1 cellular context compared by ENCODE assay signal in genomic region chr9:126500600-126501382, GRCh38.
TF ChIP-seq lines count a peak whose summit lies in the region.

No MANE protein-coding gene starts in this region.

TF ChIP-seq in HepG2, 621 proteins besides CTCF, POLR2A, EP300 and RAD21 (continued from another document and continues in another):
- TF ChIP-seq ZGPAT (CRISPR knock-in tag; IDR thresholded peaks at IDR 0.05) (peak; percentile 23; the same call in 1 of the 2 replicates), ZBTB42 (CRISPR knock-in tag; IDR thresholded peaks at IDR 0.05) (no peak), ZNF704 (CRISPR knock-in tag; IDR thresholded peaks at IDR 0.05; ENCODE audit: borderline replicate concordance) (no peak), IKZF1 (IDR thresholded peaks at IDR 0.05) (no peak), KDM2A (CRISPR knock-in tag; IDR thresholded peaks at IDR 0.05; ENCODE audit: borderline replicate concordance, low read depth) (peak; percentile 75), ZBTB8A (CRISPR knock-in tag; IDR thresholded peaks at IDR 0.05; ENCODE audit: borderline replicate concordance, low read depth) (no peak), MTA3 (CRISPR knock-in tag; IDR thresholded peaks at IDR 0.05) (no peak), ATM (IDR thresholded peaks at IDR 0.05; ENCODE audit: borderline replicate concordance) (no peak), SUZ12 (IDR thresholded peaks at IDR 0.05; ENCODE audit: low read depth, low read length) (no peak), DNMT3B (CRISPR knock-in tag; conservative IDR thresholded peaks at IDR 0.05) (no peak), HNRNPL (IDR thresholded peaks at IDR 0.05; ENCODE audit: low read depth, low read length) (peak; percentile 89), MAZ (IDR thresholded peaks at IDR 0.05; ENCODE audit: borderline replicate concordance, low read depth, low read length) (no peak), MAZ (CRISPR knock-in tag; IDR thresholded peaks at IDR 0.05; ENCODE audit: low read depth) (peak; percentile 54; the same call in 1 of the 2 replicates), NFIC (IDR thresholded peaks at IDR 0.05; ENCODE audit: low read length) (no peak), SKI (IDR thresholded peaks at IDR 0.05; ENCODE audit: partially characterized antibody) (no peak), YEATS4 (CRISPR knock-in tag; IDR thresholded peaks at IDR 0.05; ENCODE audit: borderline replicate concordance) (no peak), RBM22 (optimal IDR thresholded peaks at IDR 0.05; ENCODE audit: low read length) (peak; percentile 81), ZNF773 (CRISPR knock-in tag; IDR thresholded peaks at IDR 0.05; ENCODE audit: borderline replicate concordance) (no peak), ZNF329 (CRISPR knock-in tag; IDR thresholded peaks at IDR 0.05; ENCODE audit: low read depth) (no peak), STAG1 (CRISPR knock-in tag; IDR thresholded peaks at IDR 0.05) (peak; percentile 96), GTF2F1 (IDR thresholded peaks at IDR 0.05; ENCODE audit: low read length) (no peak), ZNF235 (CRISPR knock-in tag; IDR thresholded peaks at IDR 0.05; ENCODE audit: borderline replicate concordance) (no peak), ZNF234 (CRISPR knock-in tag; conservative IDR thresholded peaks at IDR 0.05) (no peak), HNRNPLL (IDR thresholded peaks at IDR 0.05; ENCODE audit: low read depth, low read length, poor library complexity, severe bottlenecking) (peak; percentile 45), MAX (IDR thresholded peaks at IDR 0.05) (peak; percentile 48; the same call in 1 of the 2 replicates), ZNF747 (CRISPR knock-in tag; IDR thresholded peaks at IDR 0.05; ENCODE audit: borderline replicate concordance) (peak; percentile 52; the same call in 1 of the 2 replicates), RFX5 (IDR thresholded peaks at IDR 0.05; ENCODE audit: low read depth, low read length) (no peak), ZBTB3 (CRISPR knock-in tag; IDR thresholded peaks at IDR 0.05; ENCODE audit: borderline replicate concordance, low read depth) (no peak), TOPORS (CRISPR knock-in tag; IDR thresholded peaks at IDR 0.05) (no peak), ZNF550 (CRISPR knock-in tag; IDR thresholded peaks at IDR 0.05; ENCODE audit: borderline replicate concordance) (no peak), JDP2 (CRISPR knock-in tag; IDR thresholded peaks at IDR 0.05; ENCODE audit: borderline replicate concordance) (no peak), ZNF552 (CRISPR knock-in tag; IDR thresholded peaks at IDR 0.05; ENCODE audit: borderline replicate concordance) (no peak), PITX1 (CRISPR knock-in tag; IDR thresholded peaks at IDR 0.05) (no peak), NFYB (CRISPR knock-in tag; IDR thresholded peaks at IDR 0.05) (no peak), SMAD3 (CRISPR knock-in tag; IDR thresholded peaks at IDR 0.05) (no peak), ZBTB7B (CRISPR knock-in tag; IDR thresholded peaks at IDR 0.05) (no peak), AKAP8 (CRISPR knock-in tag; IDR thresholded peaks at IDR 0.05) (0 out of 2 replicates have a peak, but pooled peaks have one; percentile 42), SP1 (IDR thresholded peaks at IDR 0.05) (no peak), SP1 (CRISPR knock-in tag; IDR thresholded peaks at IDR 0.05) (peak; percentile 29; the same call in 1 of the 2 replicates), ZNF34 (CRISPR knock-in tag; IDR thresholded peaks at IDR 0.05; ENCODE audit: borderline replicate concordance) (no peak), MYC (CRISPR knock-in tag; IDR thresholded peaks at IDR 0.05; ENCODE audit: borderline replicate concordance) (peak; percentile 65; the same call in 1 of the 2 replicates), ZNF354B (CRISPR knock-in tag; IDR thresholded peaks at IDR 0.05) (no peak), NR2F6 (IDR thresholded peaks at IDR 0.05) (no peak), NR2F6 (CRISPR knock-in tag; IDR thresholded peaks at IDR 0.05) (peak; percentile 32; the same call in 1 of the 2 replicates)
- TF ChIP-seq, protein P1, sequence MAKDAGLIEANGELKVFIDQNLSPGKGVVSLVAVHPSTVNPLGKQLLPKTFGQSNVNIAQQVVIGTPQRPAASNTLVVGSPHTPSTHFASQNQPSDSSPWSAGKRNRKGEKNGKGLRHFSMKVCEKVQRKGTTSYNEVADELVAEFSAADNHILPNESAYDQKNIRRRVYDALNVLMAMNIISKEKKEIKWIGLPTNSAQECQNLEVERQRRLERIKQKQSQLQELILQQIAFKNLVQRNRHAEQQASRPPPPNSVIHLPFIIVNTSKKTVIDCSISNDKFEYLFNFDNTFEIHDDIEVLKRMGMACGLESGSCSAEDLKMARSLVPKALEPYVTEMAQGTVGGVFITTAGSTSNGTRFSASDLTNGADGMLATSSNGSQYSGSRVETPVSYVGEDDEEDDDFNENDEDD (CRISPR knock-in tag; IDR thresholded peaks at IDR 0.05; ENCODE audit: borderline replicate concordance): peak; percentile 36; the same call in 1 of the 2 replicates
- TF ChIP-seq, protein P2, sequence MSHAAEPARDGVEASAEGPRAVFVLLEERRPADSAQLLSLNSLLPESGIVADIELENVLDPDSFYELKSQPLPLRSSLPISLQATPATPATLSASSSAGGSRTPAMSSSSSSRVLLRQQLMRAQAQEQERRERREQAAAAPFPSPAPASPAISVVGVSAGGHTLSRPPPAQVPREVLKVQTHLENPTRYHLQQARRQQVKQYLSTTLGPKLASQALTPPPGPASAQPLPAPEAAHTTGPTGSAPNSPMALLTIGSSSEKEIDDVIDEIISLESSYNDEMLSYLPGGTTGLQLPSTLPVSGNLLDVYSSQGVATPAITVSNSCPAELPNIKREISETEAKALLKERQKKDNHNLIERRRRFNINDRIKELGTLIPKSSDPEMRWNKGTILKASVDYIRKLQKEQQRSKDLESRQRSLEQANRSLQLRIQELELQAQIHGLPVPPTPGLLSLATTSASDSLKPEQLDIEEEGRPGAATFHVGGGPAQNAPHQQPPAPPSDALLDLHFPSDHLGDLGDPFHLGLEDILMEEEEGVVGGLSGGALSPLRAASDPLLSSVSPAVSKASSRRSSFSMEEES (CRISPR knock-in tag; IDR thresholded peaks at IDR 0.05): 0 out of 2 replicates have a peak, but pooled peaks have one; percentile 46
- TF ChIP-seq, protein P3, sequence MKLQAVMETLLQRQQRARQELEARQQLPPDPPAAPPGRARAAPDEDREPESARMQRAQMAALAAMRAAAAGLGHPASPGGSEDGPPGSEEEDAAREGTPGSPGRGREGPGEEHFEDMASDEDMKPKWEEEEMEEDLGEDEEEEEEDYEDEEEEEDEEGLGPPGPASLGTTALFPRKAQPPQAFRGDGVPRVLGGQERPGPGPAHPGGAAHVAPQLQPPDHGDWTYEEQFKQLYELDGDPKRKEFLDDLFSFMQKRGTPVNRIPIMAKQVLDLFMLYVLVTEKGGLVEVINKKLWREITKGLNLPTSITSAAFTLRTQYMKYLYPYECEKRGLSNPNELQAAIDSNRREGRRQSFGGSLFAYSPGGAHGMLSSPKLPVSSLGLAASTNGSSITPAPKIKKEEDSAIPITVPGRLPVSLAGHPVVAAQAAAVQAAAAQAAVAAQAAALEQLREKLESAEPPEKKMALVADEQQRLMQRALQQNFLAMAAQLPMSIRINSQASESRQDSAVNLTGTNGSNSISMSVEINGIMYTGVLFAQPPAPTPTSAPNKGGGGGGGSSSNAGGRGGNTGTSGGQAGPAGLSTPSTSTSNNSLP (IDR thresholded peaks at IDR 0.05; ENCODE audit: low read depth, low read length): no peak
- TF ChIP-seq, protein P4, sequence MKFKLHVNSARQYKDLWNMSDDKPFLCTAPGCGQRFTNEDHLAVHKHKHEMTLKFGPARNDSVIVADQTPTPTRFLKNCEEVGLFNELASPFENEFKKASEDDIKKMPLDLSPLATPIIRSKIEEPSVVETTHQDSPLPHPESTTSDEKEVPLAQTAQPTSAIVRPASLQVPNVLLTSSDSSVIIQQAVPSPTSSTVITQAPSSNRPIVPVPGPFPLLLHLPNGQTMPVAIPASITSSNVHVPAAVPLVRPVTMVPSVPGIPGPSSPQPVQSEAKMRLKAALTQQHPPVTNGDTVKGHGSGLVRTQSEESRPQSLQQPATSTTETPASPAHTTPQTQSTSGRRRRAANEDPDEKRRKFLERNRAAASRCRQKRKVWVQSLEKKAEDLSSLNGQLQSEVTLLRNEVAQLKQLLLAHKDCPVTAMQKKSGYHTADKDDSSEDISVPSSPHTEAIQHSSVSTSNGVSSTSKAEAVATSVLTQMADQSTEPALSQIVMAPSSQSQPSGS (CRISPR knock-in tag; IDR thresholded peaks at IDR 0.05): no peak
- TF ChIP-seq, protein P5, sequence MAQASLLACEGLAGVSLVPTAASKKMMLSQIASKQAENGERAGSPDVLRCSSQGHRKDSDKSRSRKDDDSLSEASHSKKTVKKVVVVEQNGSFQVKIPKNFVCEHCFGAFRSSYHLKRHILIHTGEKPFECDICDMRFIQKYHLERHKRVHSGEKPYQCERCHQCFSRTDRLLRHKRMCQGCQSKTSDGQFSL (CRISPR knock-in tag; IDR thresholded peaks at IDR 0.05): peak; percentile 94
- TF ChIP-seq, protein P6, sequence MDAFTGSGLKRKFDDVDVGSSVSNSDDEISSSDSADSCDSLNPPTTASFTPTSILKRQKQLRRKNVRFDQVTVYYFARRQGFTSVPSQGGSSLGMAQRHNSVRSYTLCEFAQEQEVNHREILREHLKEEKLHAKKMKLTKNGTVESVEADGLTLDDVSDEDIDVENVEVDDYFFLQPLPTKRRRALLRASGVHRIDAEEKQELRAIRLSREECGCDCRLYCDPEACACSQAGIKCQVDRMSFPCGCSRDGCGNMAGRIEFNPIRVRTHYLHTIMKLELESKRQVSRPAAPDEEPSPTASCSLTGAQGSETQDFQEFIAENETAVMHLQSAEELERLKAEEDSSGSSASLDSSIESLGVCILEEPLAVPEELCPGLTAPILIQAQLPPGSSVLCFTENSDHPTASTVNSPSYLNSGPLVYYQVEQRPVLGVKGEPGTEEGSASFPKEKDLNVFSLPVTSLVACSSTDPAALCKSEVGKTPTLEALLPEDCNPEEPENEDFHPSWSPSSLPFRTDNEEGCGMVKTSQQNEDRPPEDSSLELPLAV (CRISPR knock-in tag; conservative IDR thresholded peaks at IDR 0.05; ENCODE audit: low read depth): no peak
- TF ChIP-seq, protein P7, sequence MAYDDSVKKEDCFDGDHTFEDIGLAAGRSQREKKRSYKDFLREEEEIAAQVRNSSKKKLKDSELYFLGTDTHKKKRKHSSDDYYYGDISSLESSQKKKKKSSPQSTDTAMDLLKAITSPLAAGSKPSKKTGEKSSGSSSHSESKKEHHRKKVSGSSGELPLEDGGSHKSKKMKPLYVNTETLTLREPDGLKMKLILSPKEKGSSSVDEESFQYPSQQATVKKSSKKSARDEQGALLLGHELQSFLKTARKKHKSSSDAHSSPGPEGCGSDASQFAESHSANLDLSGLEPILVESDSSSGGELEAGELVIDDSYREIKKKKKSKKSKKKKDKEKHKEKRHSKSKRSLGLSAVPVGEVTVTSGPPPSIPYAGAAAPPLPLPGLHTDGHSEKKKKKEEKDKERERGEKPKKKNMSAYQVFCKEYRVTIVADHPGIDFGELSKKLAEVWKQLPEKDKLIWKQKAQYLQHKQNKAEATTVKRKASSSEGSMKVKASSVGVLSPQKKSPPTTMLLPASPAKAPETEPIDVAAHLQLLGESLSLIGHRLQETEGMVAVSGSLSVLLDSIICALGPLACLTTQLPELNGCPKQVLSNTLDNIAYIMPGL (CRISPR knock-in tag; IDR thresholded peaks at IDR 0.05; ENCODE audit: borderline replicate concordance in 1 of 2, low read depth in 1 of 2): peak in 1 of 2 experiments; percentile 59; a peak in 1 of 4 replicates
